Comparison of ENCODE assay signal across 1 cellular context in the genomic region with DNA sequence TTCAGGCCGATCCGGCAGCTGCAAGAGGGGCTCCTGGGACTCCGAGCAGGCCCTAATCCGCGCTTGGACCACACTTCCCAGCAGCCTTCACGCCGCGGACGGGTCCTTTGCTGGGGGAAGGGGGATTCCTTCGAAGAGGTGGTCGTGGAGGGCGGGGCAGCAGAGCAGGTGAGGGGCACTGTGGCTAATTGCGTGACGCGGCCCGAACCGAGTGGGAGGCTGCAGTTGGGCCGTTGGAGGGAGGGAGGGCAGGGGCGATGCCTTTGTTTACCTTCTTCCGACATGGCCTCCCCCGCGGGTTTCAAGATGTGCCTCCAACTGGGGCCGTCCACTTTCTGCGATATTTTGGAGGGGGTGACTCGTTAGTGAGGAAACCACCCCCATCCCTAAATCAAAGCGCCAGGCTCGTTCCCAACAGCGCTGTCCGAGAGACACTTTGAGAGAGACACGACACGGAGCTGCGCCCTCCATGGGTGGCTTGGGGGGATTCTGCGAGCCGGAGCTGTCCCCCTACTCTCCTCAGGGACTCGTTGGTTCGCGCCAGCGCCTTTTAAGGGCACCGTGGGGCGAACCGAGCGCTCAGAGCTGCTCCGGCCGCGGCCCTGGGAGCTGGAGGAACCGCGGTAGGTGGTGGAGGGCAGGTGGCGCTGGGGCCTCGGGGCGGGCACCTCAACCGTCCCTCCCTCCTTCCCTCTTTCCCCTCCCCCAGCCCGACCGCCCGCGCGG.
TF ChIP-seq lines count a peak whose summit lies in the region.

A gene (plus strand): TSS at position 582 of the 726 bp plus-strand sequence. CDS start 3,070 bp downstream, outside the sequence.

TF ChIP-seq in HepG2, 621 proteins besides CTCF, POLR2A, EP300 and RAD21 (continued from another document and continues in another):
- TF ChIP-seq, protein P1, sequence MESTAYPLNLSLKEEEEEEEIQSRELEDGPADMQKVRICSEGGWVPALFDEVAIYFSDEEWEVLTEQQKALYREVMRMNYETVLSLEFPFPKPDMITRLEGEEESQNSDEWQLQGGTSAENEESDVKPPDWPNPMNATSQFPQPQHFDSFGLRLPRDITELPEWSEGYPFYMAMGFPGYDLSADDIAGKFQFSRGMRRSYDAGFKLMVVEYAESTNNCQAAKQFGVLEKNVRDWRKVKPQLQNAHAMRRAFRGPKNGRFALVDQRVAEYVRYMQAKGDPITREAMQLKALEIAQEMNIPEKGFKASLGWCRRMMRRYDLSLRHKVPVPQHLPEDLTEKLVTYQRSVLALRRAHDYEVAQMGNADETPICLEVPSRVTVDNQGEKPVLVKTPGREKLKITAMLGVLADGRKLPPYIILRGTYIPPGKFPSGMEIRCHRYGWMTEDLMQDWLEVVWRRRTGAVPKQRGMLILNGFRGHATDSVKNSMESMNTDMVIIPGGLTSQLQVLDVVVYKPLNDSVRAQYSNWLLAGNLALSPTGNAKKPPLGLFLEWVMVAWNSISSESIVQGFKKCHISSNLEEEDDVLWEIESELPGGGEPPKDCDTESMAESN (CRISPR knock-in tag; conservative IDR thresholded peaks at IDR 0.05) = peak; percentile 89; the same call in 1 of the 2 replicates
- TF ChIP-seq BRD4 (CRISPR knock-in tag; IDR thresholded peaks at IDR 0.05) = peak; percentile 61; the same call in 1 of the 2 replicates
- TF ChIP-seq ESRRA (CRISPR knock-in tag; IDR thresholded peaks at IDR 0.05; ENCODE audit: low read depth) = peak; percentile 45; the same call in 1 of the 2 replicates
- peak; percentile 77; the same call in 1 of the 2 replicates for TF ChIP-seq FOXP1 (IDR thresholded peaks at IDR 0.05)
- 0 out of 2 replicates have a peak, but pooled peaks have one; percentile 3 for TF ChIP-seq FOXP1 (CRISPR knock-in tag; IDR thresholded peaks at IDR 0.05)
- TF ChIP-seq, protein P2, sequence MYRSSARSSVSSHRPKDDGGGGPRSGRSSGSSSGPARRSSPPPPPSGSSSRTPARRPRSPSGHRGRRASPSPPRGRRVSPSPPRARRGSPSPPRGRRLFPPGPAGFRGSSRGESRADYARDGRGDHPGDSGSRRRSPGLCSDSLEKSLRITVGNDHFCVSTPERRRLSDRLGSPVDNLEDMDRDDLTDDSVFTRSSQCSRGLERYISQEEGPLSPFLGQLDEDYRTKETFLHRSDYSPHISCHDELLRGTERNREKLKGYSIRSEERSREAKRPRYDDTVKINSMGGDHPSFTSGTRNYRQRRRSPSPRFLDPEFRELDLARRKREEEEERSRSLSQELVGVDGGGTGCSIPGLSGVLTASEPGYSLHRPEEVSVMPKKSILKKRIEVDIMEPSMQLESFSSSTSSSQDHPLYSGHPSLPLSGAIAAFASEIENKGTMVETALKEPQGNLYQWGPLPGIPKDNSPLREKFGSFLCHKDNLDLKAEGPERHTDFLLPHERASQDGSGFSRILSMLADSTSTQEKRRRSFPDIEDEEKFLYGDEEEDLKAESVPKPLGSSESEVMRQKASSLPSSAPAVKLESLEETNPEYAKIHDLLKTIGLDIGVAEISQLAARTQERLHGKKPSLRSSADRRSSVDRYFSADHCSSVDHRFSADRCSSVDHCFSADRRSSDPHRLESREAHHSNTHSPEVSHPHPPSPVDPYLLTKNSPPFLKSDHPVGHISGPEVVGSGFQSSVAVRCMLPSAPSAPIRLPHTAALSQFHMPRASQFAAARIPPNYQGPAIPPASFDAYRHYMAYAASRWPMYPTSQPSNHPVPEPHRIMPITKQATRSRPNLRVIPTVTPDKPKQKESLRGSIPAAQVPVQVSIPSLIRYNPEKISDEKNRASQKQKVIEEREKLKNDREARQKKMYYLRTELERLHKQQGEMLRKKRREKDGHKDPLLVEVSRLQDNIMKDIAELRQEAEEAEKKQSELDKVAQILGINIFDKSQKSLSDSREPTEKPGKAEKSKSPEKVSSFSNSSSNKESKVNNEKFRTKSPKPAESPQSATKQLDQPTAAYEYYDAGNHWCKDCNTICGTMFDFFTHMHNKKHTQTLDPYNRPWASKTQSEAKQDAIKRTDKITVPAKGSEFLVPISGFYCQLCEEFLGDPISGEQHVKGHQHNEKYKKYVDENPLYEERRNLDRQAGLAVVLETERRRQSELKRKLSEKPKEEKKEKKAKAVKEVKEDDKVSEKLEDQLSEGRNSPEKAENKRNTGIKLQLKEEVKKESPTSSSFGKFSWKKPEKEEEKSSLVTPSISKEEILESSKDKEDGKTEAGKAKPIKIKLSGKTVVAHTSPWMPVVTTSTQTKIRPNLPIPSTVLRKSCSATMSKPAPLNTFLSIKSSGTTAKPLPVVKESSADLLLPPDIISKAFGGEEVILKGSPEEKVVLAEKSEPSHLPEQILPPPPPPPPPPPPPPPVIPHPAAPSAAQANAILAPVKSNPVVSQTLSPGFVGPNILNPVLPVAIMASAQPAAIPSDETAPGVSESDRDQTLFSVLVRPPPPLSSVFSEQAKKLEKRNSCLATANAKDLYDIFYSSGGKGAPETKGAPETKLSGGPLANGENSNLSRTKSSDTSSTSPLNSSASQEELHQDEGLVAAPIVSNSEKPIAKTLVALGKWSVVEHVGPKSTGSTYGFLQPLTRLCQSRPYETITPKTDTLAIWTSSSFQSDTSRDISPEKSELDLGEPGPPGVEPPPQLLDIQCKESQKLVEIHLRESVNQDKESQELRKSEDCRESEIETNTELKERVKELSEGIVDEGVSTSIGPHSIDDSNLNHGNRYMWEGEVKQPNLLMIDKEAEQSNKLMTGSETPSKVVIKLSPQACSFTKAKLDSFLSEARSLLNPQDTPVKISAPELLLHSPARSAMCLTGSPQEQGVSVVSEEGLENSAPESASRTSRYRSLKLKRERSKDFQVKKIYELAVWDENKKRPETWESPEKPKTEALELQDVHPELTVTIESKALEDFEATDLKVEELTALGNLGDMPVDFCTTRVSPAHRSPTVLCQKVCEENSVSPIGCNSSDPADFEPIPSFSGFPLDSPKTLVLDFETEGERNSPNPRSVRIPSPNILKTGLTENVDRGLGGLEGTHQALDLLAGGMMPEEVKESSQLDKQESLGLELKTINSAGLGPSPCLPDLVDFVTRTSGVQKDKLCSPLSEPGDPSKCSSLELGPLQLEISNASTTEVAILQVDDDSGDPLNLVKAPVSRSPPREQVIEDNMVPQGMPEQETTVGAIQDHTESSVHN (CRISPR knock-in tag; IDR thresholded peaks at IDR 0.05) = no peak
- TF ChIP-seq, protein P3, sequence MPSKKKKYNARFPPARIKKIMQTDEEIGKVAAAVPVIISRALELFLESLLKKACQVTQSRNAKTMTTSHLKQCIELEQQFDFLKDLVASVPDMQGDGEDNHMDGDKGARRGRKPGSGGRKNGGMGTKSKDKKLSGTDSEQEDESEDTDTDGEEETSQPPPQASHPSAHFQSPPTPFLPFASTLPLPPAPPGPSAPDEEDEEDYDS (CRISPR knock-in tag; IDR thresholded peaks at IDR 0.05) = peak; percentile 95
- TF ChIP-seq ZNF350 (CRISPR knock-in tag; IDR thresholded peaks at IDR 0.05; ENCODE audit: borderline replicate concordance, low read depth) = peak; percentile 84; the same call in 1 of the 2 replicates
- peak; percentile 56 for TF ChIP-seq FOXO1 (CRISPR knock-in tag; IDR thresholded peaks at IDR 0.05)
- peak; percentile 31; the same call in 1 of the 2 replicates for TF ChIP-seq ZNF230 (CRISPR knock-in tag; IDR thresholded peaks at IDR 0.05)
- TF ChIP-seq ELF1 (CRISPR knock-in tag; IDR thresholded peaks at IDR 0.05) = no peak
- peak; percentile 85 for TF ChIP-seq SALL2 (CRISPR knock-in tag; IDR thresholded peaks at IDR 0.05)
- no peak for TF ChIP-seq ZFP82 (CRISPR knock-in tag; IDR thresholded peaks at IDR 0.05; ENCODE audit: borderline replicate concordance)
- peak; percentile 27; the same call in 1 of the 2 replicates for TF ChIP-seq MEF2D (CRISPR knock-in tag; IDR thresholded peaks at IDR 0.05)
- TF ChIP-seq, protein P4, sequence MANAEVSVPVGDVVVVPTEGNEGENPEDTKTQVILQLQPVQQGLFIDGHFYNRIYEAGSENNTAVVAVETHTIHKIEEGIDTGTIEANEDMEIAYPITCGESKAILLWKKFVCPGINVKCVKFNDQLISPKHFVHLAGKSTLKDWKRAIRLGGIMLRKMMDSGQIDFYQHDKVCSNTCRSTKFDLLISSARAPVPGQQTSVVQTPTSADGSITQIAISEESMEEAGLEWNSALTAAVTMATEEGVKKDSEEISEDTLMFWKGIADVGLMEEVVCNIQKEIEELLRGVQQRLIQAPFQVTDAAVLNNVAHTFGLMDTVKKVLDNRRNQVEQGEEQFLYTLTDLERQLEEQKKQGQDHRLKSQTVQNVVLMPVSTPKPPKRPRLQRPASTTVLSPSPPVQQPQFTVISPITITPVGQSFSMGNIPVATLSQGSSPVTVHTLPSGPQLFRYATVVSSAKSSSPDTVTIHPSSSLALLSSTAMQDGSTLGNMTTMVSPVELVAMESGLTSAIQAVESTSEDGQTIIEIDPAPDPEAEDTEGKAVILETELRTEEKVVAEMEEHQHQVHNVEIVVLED (CRISPR knock-in tag; IDR thresholded peaks at IDR 0.05; ENCODE audit: borderline replicate concordance) = peak; percentile 45; the same call in 1 of the 2 replicates
- TF ChIP-seq PTBP1 (IDR thresholded peaks at IDR 0.05; ENCODE audit: low read depth, low read length, poor library complexity, severe bottlenecking) = no peak
- TF ChIP-seq, protein P5, sequence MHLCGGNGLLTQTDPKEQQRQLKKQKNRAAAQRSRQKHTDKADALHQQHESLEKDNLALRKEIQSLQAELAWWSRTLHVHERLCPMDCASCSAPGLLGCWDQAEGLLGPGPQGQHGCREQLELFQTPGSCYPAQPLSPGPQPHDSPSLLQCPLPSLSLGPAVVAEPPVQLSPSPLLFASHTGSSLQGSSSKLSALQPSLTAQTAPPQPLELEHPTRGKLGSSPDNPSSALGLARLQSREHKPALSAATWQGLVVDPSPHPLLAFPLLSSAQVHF (CRISPR knock-in tag; IDR thresholded peaks at IDR 0.05) = peak; percentile 77; the same call in 1 of the 2 replicates
- TF ChIP-seq ZNF7 (CRISPR knock-in tag; IDR thresholded peaks at IDR 0.05) = peak; percentile 15; the same call in 1 of the 2 replicates
- peak; percentile 42; the same call in 1 of the 2 replicates for TF ChIP-seq ZC3H13 (CRISPR knock-in tag; IDR thresholded peaks at IDR 0.05)
- TF ChIP-seq, protein P6, sequence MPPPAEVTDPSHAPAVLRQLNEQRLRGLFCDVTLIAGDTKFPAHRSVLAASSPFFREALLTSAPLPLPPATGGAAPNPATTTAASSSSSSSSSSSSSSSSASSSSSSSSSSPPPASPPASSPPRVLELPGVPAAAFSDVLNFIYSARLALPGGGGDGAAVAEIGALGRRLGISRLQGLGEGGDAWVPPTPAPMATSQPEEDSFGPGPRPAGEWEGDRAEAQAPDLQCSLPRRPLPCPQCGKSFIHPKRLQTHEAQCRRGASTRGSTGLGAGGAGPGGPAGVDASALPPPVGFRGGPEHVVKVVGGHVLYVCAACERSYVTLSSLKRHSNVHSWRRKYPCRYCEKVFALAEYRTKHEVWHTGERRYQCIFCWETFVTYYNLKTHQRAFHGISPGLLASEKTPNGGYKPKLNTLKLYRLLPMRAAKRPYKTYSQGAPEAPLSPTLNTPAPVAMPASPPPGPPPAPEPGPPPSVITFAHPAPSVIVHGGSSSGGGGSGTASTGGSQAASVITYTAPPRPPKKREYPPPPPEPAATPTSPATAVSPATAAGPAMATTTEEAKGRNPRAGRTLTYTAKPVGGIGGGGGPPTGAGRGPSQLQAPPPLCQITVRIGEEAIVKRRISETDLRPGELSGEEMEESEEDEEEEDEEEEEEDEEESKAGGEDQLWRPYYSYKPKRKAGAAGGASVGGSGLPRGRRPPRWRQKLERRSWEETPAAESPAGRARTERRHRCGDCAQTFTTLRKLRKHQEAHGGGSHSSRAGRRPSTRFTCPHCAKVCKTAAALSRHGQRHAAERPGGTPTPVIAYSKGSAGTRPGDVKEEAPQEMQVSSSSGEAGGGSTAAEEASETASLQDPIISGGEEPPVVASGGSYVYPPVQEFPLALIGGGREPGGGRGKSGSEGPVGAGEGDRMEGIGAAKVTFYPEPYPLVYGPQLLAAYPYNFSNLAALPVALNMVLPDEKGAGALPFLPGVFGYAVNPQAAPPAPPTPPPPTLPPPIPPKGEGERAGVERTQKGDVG (CRISPR knock-in tag; IDR thresholded peaks at IDR 0.05; ENCODE audit: borderline replicate concordance) = 0 out of 2 replicates have a peak, but pooled peaks have one; percentile 20
- no peak for TF ChIP-seq SMC3 (IDR thresholded peaks at IDR 0.05; ENCODE audit: low read length)
- TF ChIP-seq, protein P7, sequence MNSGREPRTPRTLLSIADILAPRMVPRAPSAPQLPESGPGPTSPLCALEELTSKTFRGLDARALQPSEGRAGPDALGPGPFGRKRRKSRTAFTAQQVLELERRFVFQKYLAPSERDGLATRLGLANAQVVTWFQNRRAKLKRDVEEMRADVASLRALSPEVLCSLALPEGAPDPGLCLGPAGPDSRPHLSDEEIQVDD (CRISPR knock-in tag; IDR thresholded peaks at IDR 0.05; ENCODE audit: borderline replicate concordance) = peak; percentile 92; the same call in 1 of the 2 replicates
- no peak for TF ChIP-seq NPAS2 (CRISPR knock-in tag; IDR thresholded peaks at IDR 0.05; ENCODE audit: borderline replicate concordance)
- TF ChIP-seq ARNTL (CRISPR knock-in tag; IDR thresholded peaks at IDR 0.05) = peak; percentile 72; the same call in 1 of the 2 replicates
- no peak; the same call in 1 of the 2 replicates for TF ChIP-seq PPARG (CRISPR knock-in tag; conservative IDR thresholded peaks at IDR 0.05)
- TF ChIP-seq, protein P8, sequence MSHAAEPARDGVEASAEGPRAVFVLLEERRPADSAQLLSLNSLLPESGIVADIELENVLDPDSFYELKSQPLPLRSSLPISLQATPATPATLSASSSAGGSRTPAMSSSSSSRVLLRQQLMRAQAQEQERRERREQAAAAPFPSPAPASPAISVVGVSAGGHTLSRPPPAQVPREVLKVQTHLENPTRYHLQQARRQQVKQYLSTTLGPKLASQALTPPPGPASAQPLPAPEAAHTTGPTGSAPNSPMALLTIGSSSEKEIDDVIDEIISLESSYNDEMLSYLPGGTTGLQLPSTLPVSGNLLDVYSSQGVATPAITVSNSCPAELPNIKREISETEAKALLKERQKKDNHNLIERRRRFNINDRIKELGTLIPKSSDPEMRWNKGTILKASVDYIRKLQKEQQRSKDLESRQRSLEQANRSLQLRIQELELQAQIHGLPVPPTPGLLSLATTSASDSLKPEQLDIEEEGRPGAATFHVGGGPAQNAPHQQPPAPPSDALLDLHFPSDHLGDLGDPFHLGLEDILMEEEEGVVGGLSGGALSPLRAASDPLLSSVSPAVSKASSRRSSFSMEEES (CRISPR knock-in tag; IDR thresholded peaks at IDR 0.05) = no peak; the same call in 1 of the 2 replicates
- peak; percentile 74; the same call in 1 of the 2 replicates for TF ChIP-seq ZNF556 (CRISPR knock-in tag; IDR thresholded peaks at IDR 0.05; ENCODE audit: borderline replicate concordance)
- TF ChIP-seq, protein P9, sequence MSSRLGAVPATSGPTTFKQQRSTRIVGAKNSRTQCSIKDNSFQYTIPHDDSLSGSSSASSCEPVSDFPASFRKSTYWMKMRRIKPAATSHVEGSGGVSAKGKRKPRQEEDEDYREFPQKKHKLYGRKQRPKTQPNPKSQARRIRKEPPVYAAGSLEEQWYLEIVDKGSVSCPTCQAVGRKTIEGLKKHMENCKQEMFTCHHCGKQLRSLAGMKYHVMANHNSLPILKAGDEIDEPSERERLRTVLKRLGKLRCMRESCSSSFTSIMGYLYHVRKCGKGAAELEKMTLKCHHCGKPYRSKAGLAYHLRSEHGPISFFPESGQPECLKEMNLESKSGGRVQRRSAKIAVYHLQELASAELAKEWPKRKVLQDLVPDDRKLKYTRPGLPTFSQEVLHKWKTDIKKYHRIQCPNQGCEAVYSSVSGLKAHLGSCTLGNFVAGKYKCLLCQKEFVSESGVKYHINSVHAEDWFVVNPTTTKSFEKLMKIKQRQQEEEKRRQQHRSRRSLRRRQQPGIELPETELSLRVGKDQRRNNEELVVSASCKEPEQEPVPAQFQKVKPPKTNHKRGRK (CRISPR knock-in tag; IDR thresholded peaks at IDR 0.05) = no peak
